In the genomic region with DNA sequence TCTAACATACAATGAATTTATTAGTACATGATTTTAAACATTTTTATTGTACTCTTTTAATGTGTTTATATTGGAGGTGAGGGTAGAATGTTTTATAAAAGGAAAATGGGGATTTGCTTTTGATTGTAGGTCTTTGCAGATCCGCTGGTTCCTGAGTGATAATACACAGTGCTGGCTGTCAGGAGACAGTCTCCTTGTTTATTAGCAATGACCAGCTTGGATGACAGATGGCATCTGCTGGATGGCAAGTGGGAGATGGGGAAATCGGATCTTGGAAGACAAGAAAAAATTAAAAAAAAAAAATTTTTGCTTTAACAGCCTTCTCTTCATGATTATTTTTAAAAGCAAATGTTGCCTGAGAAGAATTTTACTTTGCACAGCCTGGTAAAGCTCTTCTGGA, we compare ENCODE assay signal across 15 cellular contexts.
"Had no signal": no experiment of that assay in that cellular context is flagged by ENCODE, and none has a peak within 500 bp of the region (broad histone marks: within the 10 kb centered on the region; RNA-seq: fewer than 3 reads in every experiment).

No MANE protein-coding gene starts in this region.

- H3K36me3 ChIP-seq: colonic mucosa, uterus had no signal

- H3K9me3 ChIP-seq: colonic mucosa, esophagus squamous epithelium, left ventricle myocardium inferior, tibial nerve, uterus had no signal

- DNase-seq: activated CD4-positive, alpha-beta T cell treated with anti-CD3 and anti-CD28 coated beads, Interleukin-2, amount 50 U/mL, for 1 hour; activated CD8-positive, alpha-beta memory T cell treated with anti-CD3 and anti-CD28 coated beads for 24 hours; activated naive CD8-positive, alpha-beta T cell treated with anti-CD3 and anti-CD28 coated beads, Interleukin-2, amount 10 ng/mL, durations not matched to agents 7 days and 5 days; colonic mucosa; esophagus squamous epithelium; left ventricle myocardium inferior; mesenchymal stem cell; nucleus accumbens; stimulated activated CD4-positive, alpha-beta T cell treated with anti-CD3 and anti-CD28 coated beads, Interleukin-2, amount 100 ng/mL, for 48 hours; stimulated activated naive B cell treated with anti-CD40 and anti-IgM and Interleukin-4, amounts not matched to agents 10 μg/mL and 1 μg/mL and 100 μg/mL, for 72 hours; T-helper 9 cell; uterus had no signal

- H3K27me3 Mint-ChIP-seq: activated naive CD8-positive, alpha-beta T cell treated with anti-CD3 and anti-CD28 coated beads, Interleukin-2, amount 10 ng/mL, durations not matched to agents 7 days and 5 days; stimulated activated naive B cell treated with anti-CD40 and anti-IgM and Interleukin-4, amounts not matched to agents 10 μg/mL and 1 μg/mL and 100 μg/mL, for 72 hours had no signal

- H3K4me3 Mint-ChIP-seq: activated naive CD8-positive, alpha-beta T cell treated with anti-CD3 and anti-CD28 coated beads, Interleukin-2, amount 10 ng/mL, durations not matched to agents 7 days and 5 days; stimulated activated naive B cell treated with anti-CD40 and anti-IgM and Interleukin-4, amounts not matched to agents 10 μg/mL and 1 μg/mL and 100 μg/mL, for 72 hours had no signal

- H3K27me3 ChIP-seq: colonic mucosa, esophagus squamous epithelium, tibial nerve, uterus had no signal

- H3K4me3 ChIP-seq: colonic mucosa, esophagus squamous epithelium, left ventricle myocardium inferior, tibial nerve, uterus had no signal

- H3K9me3 Mint-ChIP-seq: activated naive CD8-positive, alpha-beta T cell treated with anti-CD3 and anti-CD28 coated beads, Interleukin-2, amount 10 ng/mL, durations not matched to agents 7 days and 5 days; nephron; stimulated activated naive B cell treated with anti-CD40 and anti-IgM and Interleukin-4, amounts not matched to agents 10 μg/mL and 1 μg/mL and 100 μg/mL, for 72 hours had no signal

- ATAC-seq: activated CD4-positive, CD25-positive, alpha-beta regulatory T cell treated with anti-CD3 and anti-CD28 coated beads, Interleukin-2, amount 50 U/mL, for 24 hours; stimulated activated naive B cell treated with anti-CD40 and anti-IgM and Interleukin-4, amounts not matched to agents 10 μg/mL and 1 μg/mL and 100 μg/mL, for 72 hours had no signal

- H3K27ac ChIP-seq: colonic mucosa, esophagus squamous epithelium, left ventricle myocardium inferior, tibial nerve, uterus had no signal

- H3K27ac Mint-ChIP-seq: activated naive CD8-positive, alpha-beta T cell treated with anti-CD3 and anti-CD28 coated beads, Interleukin-2, amount 10 ng/mL, durations not matched to agents 7 days and 5 days; stimulated activated naive B cell treated with anti-CD40 and anti-IgM and Interleukin-4, amounts not matched to agents 10 μg/mL and 1 μg/mL and 100 μg/mL, for 72 hours had no signal
